10 cellular contexts compared by ENCODE assay signal in genomic region chr3:48299746-48300361, GRCh38. TPM values are rescaled to one million over a fixed set of nuclear protein-coding genes. Genes with fewer than 3 reads are reported as not detected.
DNase-seq lines count a peak whose midpoint lies in the region; ATAC-seq and TF ChIP-seq lines count a peak whose summit lies in the region.
"Had no signal": no experiment of that assay in that cellular context is flagged by ENCODE, and none has a peak within 500 bp of the region (broad histone marks: within the 10 kb centered on the region; RNA-seq: fewer than 3 reads in every experiment).

No MANE protein-coding gene starts in this region.

- CTCF ChIA-PET in CD8-positive, alpha-beta T cell (lab: Charles Lee): interaction anchor here (0.9 to 1.0 kb wide), 3 partner anchors 28 to 211 kb away, joined by 3 to 4 read pairs (median 4); no protein-coding TSS in a partner anchor

- H3K4me3 ChIP-seq in CD8-positive, alpha-beta T cell (ENCODE audit: low read depth, low read length): peak overlapping the region; percentile 97
- H3K4me3 ChIP-seq in KMS-11 (IDR thresholded peaks at IDR 0.05; ENCODE audit: insufficient read depth, low read depth, low read length) (no peak overlapping the region), neural cell (ENCODE audit: low read length) (peak overlapping the region; percentile 92)

- DNase-seq in CD8-positive, alpha-beta T cell: no peak
- DNase-seq in chondrocyte (ENCODE audit: low spot score) (no peak), islet precursor cell (no peak), LoVo (ENCODE audit: low spot score) (no peak), cerebellar nuclear complex (lab: John Stamatoyannopoulos, UW) (no peak)
- DNase-seq: amniotic stem cell had no signal

- H3K4me1 Mint-ChIP-seq in CD8-positive, alpha-beta T cell (ENCODE audit: low read depth): peaks cover 34% of the 10 kb centered on the region
- peaks cover 27% of the 10 kb centered on the region for H3K4me1 Mint-ChIP-seq in chondrocyte (ENCODE audit: low read depth)

- TF ChIP-seq CTCF in CD8-positive, alpha-beta T cell (IDR thresholded peaks at IDR 0.05): no peak
- TF ChIP-seq CTCF in KMS-11 (conservative IDR thresholded peaks at IDR 0.05; ENCODE audit: low read depth, low read length): no peak
- no peak for TF ChIP-seq CTCF in chondrocyte (IDR thresholded peaks at IDR 0.05)
- TF ChIP-seq CTCF in neural cell (IDR thresholded peaks at IDR 0.05; ENCODE audit: poor library complexity, severe bottlenecking): no peak

- H3K79me2 ChIP-seq in KMS-11 (ENCODE audit: insufficient read depth, low read depth) (peaks cover 3% of the 10 kb centered on the region; the same call in 1 of the 2 replicates), neural cell (replicated peaks; ENCODE audit: insufficient read depth, low read length) (peaks cover 12% of the 10 kb centered on the region)

- H3F3A ChIP-seq in neural cell (ENCODE audit: insufficient read depth, low read length, poor library complexity, severe bottlenecking): no peaks in the 10 kb centered on the region

- peaks cover 45% of the 10 kb centered on the region for H3K36me3 Mint-ChIP-seq in CD8-positive, alpha-beta T cell
- H3K36me3 Mint-ChIP-seq in chondrocyte (ENCODE audit: low read depth): peaks cover 31% of the 10 kb centered on the region

- no peaks in the 10 kb centered on the region for H3K9me2 ChIP-seq in neural cell (ENCODE audit: insufficient read depth, low read length)

- H4K20me1 ChIP-seq in KMS-11 (ENCODE audit: insufficient read depth) (no peaks in the 10 kb centered on the region), neural cell (ENCODE audit: insufficient read depth) (no peaks in the 10 kb centered on the region)

- H3K27ac Mint-ChIP-seq in CD8-positive, alpha-beta T cell: peak overlapping the region; percentile 84
- no peak overlapping the region for H3K27ac Mint-ChIP-seq in chondrocyte (ENCODE audit: unreplicated experiment)

- peak overlapping the region; percentile 87 for H3K4me3 Mint-ChIP-seq in CD8-positive, alpha-beta T cell
- H3K4me3 Mint-ChIP-seq in chondrocyte (ENCODE audit: unreplicated experiment): peak overlapping the region; percentile 93

- no peaks in the 10 kb centered on the region for H3K27me3 Mint-ChIP-seq in CD8-positive, alpha-beta T cell (ENCODE audit: low read depth)
- no peaks in the 10 kb centered on the region for H3K27me3 Mint-ChIP-seq in chondrocyte (ENCODE audit: low read depth)

- intact Hi-C loops in CD8-positive, alpha-beta T cell (cut with DNase I, micrococcal nuclease): loop anchor here (2.0 to 5.0 kb wide), 3 partner anchors 31 to 213 kb away; partner anchors contain the start of gene ZNF589 (in 1 of the 2)

- H2AFZ ChIP-seq in KMS-11 (ENCODE audit: low read depth) (no peak overlapping the region), neural cell (ENCODE audit: low read depth, low read length) (no peak overlapping the region)

- POLR2A ChIA-PET in CD8-positive, alpha-beta T cell (lab: Charles Lee): interaction anchor here (0.6 to 2.6 kb wide), 6 partner anchors 21 to 211 kb away, joined by 3 to 19 read pairs (median 4); partner anchors contain the start of gene ZNF589

- H3K36me3 ChIP-seq in CD8-positive, alpha-beta T cell (ENCODE audit: insufficient read depth, low read length): peaks cover 13% of the 10 kb centered on the region
- no peaks in the 10 kb centered on the region for H3K36me3 ChIP-seq in KMS-11 (ENCODE audit: insufficient read depth)
- peaks cover 2% of the 10 kb centered on the region for H3K36me3 ChIP-seq in neural cell (ENCODE audit: insufficient read depth, low read length)

- H3K9me3 ChIP-seq in CD8-positive, alpha-beta T cell (ENCODE audit: low read length): no peaks in the 10 kb centered on the region
- no peaks in the 10 kb centered on the region for H3K9me3 ChIP-seq in neural cell (ENCODE audit: low read length)

- H3K27me3 ChIP-seq in CD8-positive, alpha-beta T cell (ENCODE audit: insufficient read depth, low read length): no peaks in the 10 kb centered on the region
- no peaks in the 10 kb centered on the region for H3K27me3 ChIP-seq in KMS-11 (ENCODE audit: insufficient read depth, low read depth)
- no peaks in the 10 kb centered on the region for H3K27me3 ChIP-seq in neural cell (ENCODE audit: insufficient read depth, low read depth, low read length)

- peak overlapping the region; percentile 85 for H3K27ac ChIP-seq in CD8-positive, alpha-beta T cell (ENCODE audit: low read depth, low read length)
- H3K27ac ChIP-seq in KMS-11 (no peak overlapping the region), neural cell (ENCODE audit: low read length) (no peak overlapping the region)

- peaks cover 23% of the 10 kb centered on the region for H3K4me1 ChIP-seq in CD8-positive, alpha-beta T cell (ENCODE audit: insufficient read depth, low read length)
- peaks cover 5% of the 10 kb centered on the region for H3K4me1 ChIP-seq in KMS-11 (ENCODE audit: low read depth, poor library complexity, severe bottlenecking)

- H3K9me3 Mint-ChIP-seq in CD8-positive, alpha-beta T cell: peaks cover 2% of the 10 kb centered on the region
- peaks cover 21% of the 10 kb centered on the region for H3K9me3 Mint-ChIP-seq in chondrocyte (ENCODE audit: low read depth)

- no peak for TF ChIP-seq RAD21 in neural cell (conservative IDR thresholded peaks at IDR 0.05)

- H3K4me2 ChIP-seq in KMS-11 (peak overlapping the region; percentile 73; the same call in 1 of the 2 replicates), neural cell (ENCODE audit: low read length) (peak overlapping the region; percentile 36)

- TF ChIP-seq EP300 in neural cell (conservative IDR thresholded peaks at IDR 0.05; ENCODE audit: poor library complexity, severe bottlenecking): no peak

- H3K9ac ChIP-seq in KMS-11 (no peak overlapping the region), neural cell (ENCODE audit: low read length) (no peak overlapping the region)

- no peak for ATAC-seq in CD8-positive, alpha-beta T cell
- no peak for ATAC-seq in esophagus mucosa

TF ChIP-seq in neural cell, 6 proteins besides CTCF, POLR2A, EP300 and RAD21:
- TF ChIP-seq REST (IDR thresholded peaks at IDR 0.05; ENCODE audit: borderline replicate concordance) (no peak), TAF1 (IDR thresholded peaks at IDR 0.05; ENCODE audit: low read depth) (no peak), MXI1 (conservative IDR thresholded peaks at IDR 0.05; ENCODE audit: poor library complexity, severe bottlenecking) (no peak), EZH2 (IDR thresholded peaks at IDR 0.05; ENCODE audit: borderline replicate concordance, insufficient read depth, low read length, poor library complexity, severe bottlenecking) (no peak), SMC3 (conservative IDR thresholded peaks at IDR 0.05; ENCODE audit: poor library complexity) (no peak), POLR2AphosphoS5 (IDR thresholded peaks at IDR 0.05) (no peak)

RNA-seq across cellular contexts. Expression of gene NME6, which starts 1.3 kb away (rescaled TPM):
- total RNA-seq in CD8-positive, alpha-beta T cell: 1 to 10 TPM; 5.2 to 8.7 TPM
- total RNA-seq in chondrocyte (16.2 to 26.0 TPM (median 19.0 TPM) in 3 replicates), esophagus mucosa (17.0 TPM)
- polyA plus RNA-seq in neural cell: 31.6 and 39.1 TPM in 2 replicates
- 37.7 and 39.4 TPM in 2 replicates for polyA minus RNA-seq in neural cell

RNA-seq across cellular contexts. Expression of gene SPINK8, which starts 33.6 kb away (rescaled TPM):
- not detected for total RNA-seq in CD8-positive, alpha-beta T cell
- total RNA-seq in chondrocyte: not detected in 3 replicates
- not detected in 2 replicates for polyA plus RNA-seq in neural cell
- polyA minus RNA-seq in neural cell: not detected in 2 replicates
- 1.6 TPM for total RNA-seq in esophagus mucosa
- total RNA-seq: lung microvascular endothelial cell had no signal

RNA-seq across cellular contexts. Expression of gene ZNF589, which starts 59.0 kb away (rescaled TPM):
- 10 to 100 TPM; 18.9 to 20.9 TPM for total RNA-seq in CD8-positive, alpha-beta T cell
- total RNA-seq in chondrocyte (7.7 to 9.4 TPM (median 8.0 TPM) in 3 replicates), esophagus mucosa (6.9 TPM)
- 19.4 and 28.5 TPM in 2 replicates for polyA plus RNA-seq in neural cell
- 21.7 and 24.2 TPM in 2 replicates for polyA minus RNA-seq in neural cell
